Comparison of ENCODE assay signal across 10 cellular contexts in genomic region chr9:127809562-127810377, GRCh38. TPM values are rescaled to one million over a fixed set of nuclear protein-coding genes. Genes with fewer than 3 reads are reported as not detected.
A peak's percentile ranks its signal among the peaks of the same experiment; 100 is the strongest.
DNase-seq lines count a peak whose midpoint lies in the region; ATAC-seq and TF ChIP-seq lines count a peak whose summit lies in the region.
"Had no signal": no experiment of that assay in that cellular context is flagged by ENCODE, and none has a peak within 500 bp of the region (broad histone marks: within the 10 kb centered on the region; RNA-seq: fewer than 3 reads in every experiment).

No MANE protein-coding gene starts in this region.

- H3K9me3 Mint-ChIP-seq in stimulated activated memory B cell treated with anti-CD40 and anti-IgM and Interleukin-4, amounts not matched to agents 10 μg/mL and 1 μg/mL and 100 μg/mL, for 72 hours = no peaks in the 10 kb centered on the region

- 64% methylated on average over 7 of the region's 56 CpGs for WGBS in mammary epithelial cell (ENCODE audit: low coverage, missing lambda C conversion rate)
- WGBS in thyroid gland, 2 donors = 62 to 67% methylated on average over 23 to 33 of the region's 56 CpGs

- CTCF ChIA-PET in mammary epithelial cell (lab: Charles Lee; ENCODE audit: low non-redundant PET) = no interaction called here

- H3K79me2 ChIP-seq in mammary epithelial cell (ENCODE audit: insufficient read depth, low read length) = peaks cover 26% of the 10 kb centered on the region

- DNase-seq in mammary epithelial cell = peak; percentile 50
- peak; percentile 94 for DNase-seq in iPS-NIHi11 (ENCODE audit: low spot score)
- no peak for DNase-seq in NCI-H1092 (lab: John Stamatoyannopoulos, UW)
- no peak for DNase-seq in thyroid gland
- DNase-seq in superior temporal gyrus (ENCODE audit: extremely low spot score) = no peak
- DNase-seq: activated CD4-positive, alpha-beta T cell treated with anti-CD3 and anti-CD28 coated beads for 1 hour; OCI-M1 had no signal

- in situ Hi-C loops in mammary epithelial cell (cut with MboI; ENCODE audit: low sequenced_read_pairs in 2 of 2) = no loop called here

- peaks cover 9% of the 10 kb centered on the region for H3K4me1 ChIP-seq in HUES6 (ENCODE audit: control insufficient read depth, insufficient read depth, low read length)
- H3K4me1 ChIP-seq in mammary epithelial cell (ENCODE audit: insufficient read depth, low read length) = peaks cover 19% of the 10 kb centered on the region
- peaks cover 0 to 2% of the 10 kb centered on the region in 2 donors for H3K4me1 ChIP-seq in thyroid gland

- H3K27me3 Mint-ChIP-seq in stimulated activated memory B cell treated with anti-CD40 and anti-IgM and Interleukin-4, amounts not matched to agents 10 μg/mL and 1 μg/mL and 100 μg/mL, for 72 hours = no peaks in the 10 kb centered on the region

- H3K27ac ChIP-seq in HUES6 (ENCODE audit: low read depth, low read length) (no peak overlapping the region), mammary epithelial cell (ENCODE audit: insufficient read depth, low read depth, low read length) (no peak overlapping the region), thyroid gland (no peak overlapping the region)

- no TSS peak for BruUV-seq in mammary epithelial cell (replicated peaks; lab: Mats Ljungman, UMichigan)

- peaks cover 8% of the 10 kb centered on the region for H3K4me1 Mint-ChIP-seq in stimulated activated memory B cell treated with anti-CD40 and anti-IgM and Interleukin-4, amounts not matched to agents 10 μg/mL and 1 μg/mL and 100 μg/mL, for 72 hours

- H3K4me3 ChIP-seq in HUES6 (ENCODE audit: low read depth, low read length) (peak overlapping the region; percentile 55), mammary epithelial cell (replicated peaks in 1 of 3; ENCODE audit: insufficient read depth in 1 of 3, low read depth in 2 of 3, low read length in 3 of 3) (no peak overlapping the region), thyroid gland (replicated peaks in 1 of 3) (no peak overlapping the region)

- no peak for TF ChIP-seq POLR2A in thyroid gland (IDR thresholded peaks at IDR 0.05)

- no peak overlapping the region for H3K4me2 ChIP-seq in mammary epithelial cell (ENCODE audit: insufficient read depth, low read depth, low read length)

- no peaks in the 10 kb centered on the region for H3K9me3 ChIP-seq in HUES6 (ENCODE audit: control insufficient read depth, insufficient read depth, low read depth, low read length)
- no peaks in the 10 kb centered on the region for H3K9me3 ChIP-seq in mammary epithelial cell (replicated peaks; ENCODE audit: insufficient read depth, low read length)
- H3K9me3 ChIP-seq in thyroid gland = no peaks in the 10 kb centered on the region

- TF ChIP-seq CTCF in mammary epithelial cell (conservative IDR thresholded peaks at IDR 0.05 in 1 of 2, IDR thresholded peaks at IDR 0.05 in 1 of 2; ENCODE audit: extremely low read depth in 1 of 2, insufficient read depth in 1 of 2, low read depth in 1 of 2, low read length in 2 of 2) (no peak), thyroid gland (IDR thresholded peaks at IDR 0.05) (no peak)

- H3K36me3 Mint-ChIP-seq in stimulated activated memory B cell treated with anti-CD40 and anti-IgM and Interleukin-4, amounts not matched to agents 10 μg/mL and 1 μg/mL and 100 μg/mL, for 72 hours = peaks cover 38% of the 10 kb centered on the region

- ATAC-seq in stimulated activated memory B cell treated with anti-CD40 and anti-IgM and Interleukin-4, amounts not matched to agents 10 μg/mL and 1 μg/mL and 100 μg/mL, for 72 hours = peak; percentile 54
- no peak for ATAC-seq in GM21423 (IDR thresholded peaks at IDR 0.05; ENCODE audit: unreplicated experiment)

- no peak overlapping the region for H2AFZ ChIP-seq in mammary epithelial cell (ENCODE audit: low read depth, low read length)

- intact Hi-C loops in mammary epithelial cell (cut with micrococcal nuclease) (no loop called here), thyroid gland (cut with DNase I) (no loop called here)

- no peak overlapping the region for H3K27ac Mint-ChIP-seq in stimulated activated memory B cell treated with anti-CD40 and anti-IgM and Interleukin-4, amounts not matched to agents 10 μg/mL and 1 μg/mL and 100 μg/mL, for 72 hours

- H3K4me3 Mint-ChIP-seq in stimulated activated memory B cell treated with anti-CD40 and anti-IgM and Interleukin-4, amounts not matched to agents 10 μg/mL and 1 μg/mL and 100 μg/mL, for 72 hours = no peak overlapping the region

- no peak overlapping the region for H3K9ac ChIP-seq in HUES6 (ENCODE audit: low read length)
- H3K9ac ChIP-seq in mammary epithelial cell (ENCODE audit: insufficient read depth, low read length) = no peak overlapping the region

- peaks cover 65% of the 10 kb centered on the region for H3K36me3 ChIP-seq in HUES6 (ENCODE audit: control insufficient read depth, insufficient read depth, low read length)
- H3K36me3 ChIP-seq in mammary epithelial cell (ENCODE audit: insufficient read depth, low read length) = peaks cover 14% of the 10 kb centered on the region
- peaks cover 35 to 45% of the 10 kb centered on the region in 2 donors for H3K36me3 ChIP-seq in thyroid gland

- no peaks in the 10 kb centered on the region for H4K20me1 ChIP-seq in mammary epithelial cell (ENCODE audit: insufficient read depth, low read length)

- H3K27me3 ChIP-seq in HUES6 (ENCODE audit: control insufficient read depth, insufficient read depth, low read length) = no peaks in the 10 kb centered on the region
- no peaks in the 10 kb centered on the region for H3K27me3 ChIP-seq in mammary epithelial cell (ENCODE audit: insufficient read depth, low read length)
- H3K27me3 ChIP-seq in thyroid gland = no peaks in the 10 kb centered on the region

- dilution Hi-C loops in mammary epithelial cell (cut with HindIII; ENCODE audit: low sequenced_read_pairs) = loop anchor here (5.0 kb wide), 1 partner anchor 63 kb away; no protein-coding TSS in a partner anchor

RNA-seq across cellular contexts. Expression of gene FPGS, which starts 7.1 kb away (rescaled TPM):
- total RNA-seq in mammary epithelial cell (10 to 100 TPM; 59.5 to 85.8 TPM), thyroid gland (10 to 100 TPM; 58.5 to 78.0 (median 62.1) TPM)
- 56.0 TPM for polyA plus RNA-seq in mammary epithelial cell
- polyA minus RNA-seq in mammary epithelial cell = 43.0 TPM

RNA-seq across cellular contexts. Expression of gene CDK9, which starts 23.9 kb away (rescaled TPM):
- 10 to 100 TPM; 63.5 to 71.6 TPM for total RNA-seq in mammary epithelial cell
- polyA plus RNA-seq in mammary epithelial cell = 73.8 TPM
- 66.3 TPM for polyA minus RNA-seq in mammary epithelial cell
- total RNA-seq in thyroid gland = 10 to 100 TPM; 47.5 to 85.2 (median 78.3) TPM

RNA-seq across cellular contexts. Expression of gene SH2D3C, which starts 31.3 kb away (rescaled TPM):
- under 1 TPM; under 0.01 to 0.19 TPM for total RNA-seq in mammary epithelial cell
- polyA plus RNA-seq in mammary epithelial cell = 0.08 TPM
- not detected for polyA minus RNA-seq in mammary epithelial cell
- 10 to 100 TPM; 10.0 to 24.9 (median 18.2) TPM for total RNA-seq in thyroid gland

RNA-seq across cellular contexts. Expression of gene ENG, which starts 44.7 kb away (rescaled TPM):
- 10 to 100 TPM in 1 of 2 donors, 1 to 10 TPM in 1; 4.0 to 32.2 TPM for total RNA-seq in mammary epithelial cell
- polyA plus RNA-seq in mammary epithelial cell = 15.1 TPM
- polyA minus RNA-seq in mammary epithelial cell = 29.8 TPM
- 100 to 1,000 TPM in 1 of 4 donors, 10 to 100 TPM in 3; 45.6 to 115 (median 51.1) TPM for total RNA-seq in thyroid gland

Comparison
In these comparisons a context has a peak if more than half of its experiments do, and no peak if none do; other contexts are left out.
1. DNase-seq: peak in mammary epithelial cell (single experiment) and iPS-NIHi11 (single experiment); none in NCI-H1092 (single experiment), thyroid gland (0 of 2) and superior temporal gyrus (single experiment).
2. RNA of gene SH2D3C, which starts 31.3 kb away (total RNA-seq): 10.0 to 24.9 TPM in thyroid gland; under 0.01 to 0.19 TPM in mammary epithelial cell; every median in the first group is over 4 times any median in the second.